Comparison of ENCODE assay signal across 1 cellular context in the genomic region with DNA sequence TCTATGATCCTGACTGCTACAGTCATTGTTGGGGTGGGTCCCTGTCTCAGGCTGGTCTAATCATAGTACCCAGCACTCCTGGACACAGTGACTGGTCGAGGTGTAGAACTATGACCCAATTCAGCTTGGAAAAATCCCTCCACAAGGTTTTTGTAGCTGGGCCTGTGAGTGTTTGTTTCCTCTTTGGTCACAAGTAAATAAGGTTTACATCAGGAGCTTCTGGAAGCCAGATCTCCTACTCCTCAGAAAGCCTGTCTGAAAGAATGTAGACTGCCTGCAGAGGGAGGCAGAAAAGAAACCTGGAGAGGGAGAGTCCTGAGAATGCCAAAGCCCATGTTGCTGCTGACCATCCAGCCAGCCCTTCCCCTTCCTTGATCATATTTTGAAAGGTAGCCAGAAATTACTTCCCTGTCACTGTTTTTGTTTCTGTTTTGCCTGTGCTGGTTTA.
A peak's percentile ranks its signal among the peaks of the same experiment; 100 is the strongest.
TF ChIP-seq lines count a peak whose summit lies in the region.

No MANE protein-coding gene starts in this region.

TF ChIP-seq in K562, 482 proteins besides CTCF, POLR2A, EP300 and RAD21 (continued from another document):
- TF ChIP-seq, protein P1, sequence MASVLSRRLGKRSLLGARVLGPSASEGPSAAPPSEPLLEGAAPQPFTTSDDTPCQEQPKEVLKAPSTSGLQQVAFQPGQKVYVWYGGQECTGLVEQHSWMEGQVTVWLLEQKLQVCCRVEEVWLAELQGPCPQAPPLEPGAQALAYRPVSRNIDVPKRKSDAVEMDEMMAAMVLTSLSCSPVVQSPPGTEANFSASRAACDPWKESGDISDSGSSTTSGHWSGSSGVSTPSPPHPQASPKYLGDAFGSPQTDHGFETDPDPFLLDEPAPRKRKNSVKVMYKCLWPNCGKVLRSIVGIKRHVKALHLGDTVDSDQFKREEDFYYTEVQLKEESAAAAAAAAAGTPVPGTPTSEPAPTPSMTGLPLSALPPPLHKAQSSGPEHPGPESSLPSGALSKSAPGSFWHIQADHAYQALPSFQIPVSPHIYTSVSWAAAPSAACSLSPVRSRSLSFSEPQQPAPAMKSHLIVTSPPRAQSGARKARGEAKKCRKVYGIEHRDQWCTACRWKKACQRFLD (CRISPR knock-in tag; IDR thresholded peaks at IDR 0.05): peak; percentile 58; the same call in 1 of the 2 replicates
- TF ChIP-seq FOXK2 (conservative IDR thresholded peaks at IDR 0.05 in 1 of 2, IDR thresholded peaks at IDR 0.05 in 1 of 2; ENCODE audit: low read depth in 2 of 2): 0 out of 4 replicates have a peak, but pooled peaks have one; percentile 20 to 41
- TF ChIP-seq MCM2 (IDR thresholded peaks at IDR 0.05; ENCODE audit: low read depth): no peak
- peak; percentile 44; the same call in 1 of the 2 replicates for TF ChIP-seq DMBX1 (CRISPR knock-in tag; IDR thresholded peaks at IDR 0.05; ENCODE audit: borderline replicate concordance)
- 0 out of 2 replicates have a peak, but pooled peaks have one; percentile 16 for TF ChIP-seq ELF1 (tag; IDR thresholded peaks at IDR 0.05)
- TF ChIP-seq SIN3A (IDR thresholded peaks at IDR 0.05; ENCODE audit: borderline replicate concordance in 2 of 2, control insufficient read depth in 1 of 2, low read depth in 2 of 2, low read length in 2 of 2): no peak
- no peak for TF ChIP-seq ZZZ3 (IDR thresholded peaks at IDR 0.05)
- TF ChIP-seq ZNF311 (CRISPR knock-in tag; IDR thresholded peaks at IDR 0.05): 0 out of 2 replicates have a peak, but pooled peaks have one; percentile 26
